Comparison of ENCODE assay signal across 1 cellular context in the genomic region with DNA sequence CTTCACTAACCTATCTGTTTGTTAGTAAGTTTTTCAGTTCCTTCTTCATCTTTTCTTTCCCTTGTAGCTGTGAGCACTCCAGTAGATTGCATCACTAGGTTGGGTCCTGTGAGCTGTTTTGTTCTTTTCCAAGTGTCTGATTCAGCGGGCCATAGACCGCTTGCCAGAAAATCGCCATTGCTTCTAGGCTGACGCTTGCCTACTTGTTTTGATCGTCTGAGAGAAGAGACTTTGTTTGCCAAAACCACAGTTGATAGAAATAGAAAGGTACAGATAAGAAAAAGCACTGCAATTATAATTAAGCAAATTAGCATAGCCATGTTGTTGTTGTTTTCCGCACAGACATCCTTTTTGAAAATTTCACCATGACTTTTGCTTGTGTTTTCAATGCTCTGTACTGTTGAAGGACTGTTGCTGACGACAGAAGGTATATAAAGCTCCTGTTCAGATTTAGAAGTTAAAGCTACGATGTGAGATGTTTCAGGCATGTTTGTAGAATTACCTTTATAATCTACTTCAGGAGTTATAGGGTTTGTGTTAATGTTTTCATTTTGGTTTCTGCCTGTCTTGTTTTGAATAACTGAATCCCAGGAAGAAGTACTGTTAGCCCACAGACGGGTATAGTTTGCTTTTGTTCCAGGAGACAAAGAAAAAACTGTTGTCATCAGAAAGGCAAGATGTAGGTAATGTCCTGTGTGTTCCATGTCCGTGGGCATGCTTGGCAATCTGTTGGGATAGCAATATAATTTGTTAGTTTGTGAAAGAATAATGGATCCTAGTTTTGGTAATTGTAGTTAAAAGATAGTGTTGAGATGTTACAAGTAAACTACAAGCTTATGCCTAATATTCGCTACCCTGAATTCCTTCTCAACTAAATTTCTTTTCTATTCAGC.
TF ChIP-seq lines count a peak whose summit lies in the region.

No MANE protein-coding gene starts in this region.

TF ChIP-seq in H1, 55 proteins besides CTCF, POLR2A, EP300 and RAD21:
- TF ChIP-seq TAF1 (IDR thresholded peaks at IDR 0.05; ENCODE audit: low read depth, low read length) (no peak), TCF12 (IDR thresholded peaks at IDR 0.05; ENCODE audit: low read depth, low read length) (no peak), MAFK (IDR thresholded peaks at IDR 0.05; ENCODE audit: low read depth, low read length) (no peak), PHF8 (conservative IDR thresholded peaks at IDR 0.05; ENCODE audit: low read depth, low read length) (no peak), EGR1 (IDR thresholded peaks at IDR 0.05; ENCODE audit: borderline replicate concordance, low read depth, low read length) (no peak), KDM1A (IDR thresholded peaks at IDR 0.05; ENCODE audit: borderline replicate concordance, low read length) (no peak), RXRA (IDR thresholded peaks at IDR 0.05; ENCODE audit: insufficient read depth, low read depth, low read length) (no peak), CEBPB (IDR thresholded peaks at IDR 0.05; ENCODE audit: low read depth, low read length) (peak; percentile 84), SRF (IDR thresholded peaks at IDR 0.05; ENCODE audit: low read depth, low read length) (no peak), HDAC2 (IDR thresholded peaks at IDR 0.05; ENCODE audit: borderline replicate concordance in 1 of 2, low read depth in 2 of 2, low read length in 2 of 2) (no peak), SP1 (IDR thresholded peaks at IDR 0.05; ENCODE audit: low read depth, low read length) (no peak), CTBP2 (IDR thresholded peaks at IDR 0.05; ENCODE audit: borderline replicate concordance, insufficient read depth, insufficient read length, low read length) (no peak), ASH2L (IDR thresholded peaks at IDR 0.05; ENCODE audit: low read length) (no peak)
- TF ChIP-seq, protein P1, sequence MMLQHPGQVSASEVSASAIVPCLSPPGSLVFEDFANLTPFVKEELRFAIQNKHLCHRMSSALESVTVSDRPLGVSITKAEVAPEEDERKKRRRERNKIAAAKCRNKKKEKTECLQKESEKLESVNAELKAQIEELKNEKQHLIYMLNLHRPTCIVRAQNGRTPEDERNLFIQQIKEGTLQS (IDR thresholded peaks at IDR 0.05; ENCODE audit: insufficient read depth, low read depth, low read length): peak; percentile 64; the same call in 1 of the 2 replicates
- TF ChIP-seq, protein P2, sequence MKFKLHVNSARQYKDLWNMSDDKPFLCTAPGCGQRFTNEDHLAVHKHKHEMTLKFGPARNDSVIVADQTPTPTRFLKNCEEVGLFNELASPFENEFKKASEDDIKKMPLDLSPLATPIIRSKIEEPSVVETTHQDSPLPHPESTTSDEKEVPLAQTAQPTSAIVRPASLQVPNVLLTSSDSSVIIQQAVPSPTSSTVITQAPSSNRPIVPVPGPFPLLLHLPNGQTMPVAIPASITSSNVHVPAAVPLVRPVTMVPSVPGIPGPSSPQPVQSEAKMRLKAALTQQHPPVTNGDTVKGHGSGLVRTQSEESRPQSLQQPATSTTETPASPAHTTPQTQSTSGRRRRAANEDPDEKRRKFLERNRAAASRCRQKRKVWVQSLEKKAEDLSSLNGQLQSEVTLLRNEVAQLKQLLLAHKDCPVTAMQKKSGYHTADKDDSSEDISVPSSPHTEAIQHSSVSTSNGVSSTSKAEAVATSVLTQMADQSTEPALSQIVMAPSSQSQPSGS (IDR thresholded peaks at IDR 0.05; ENCODE audit: low read length): no peak
